ENCODE assay signal across 1 cellular context in the genomic region with DNA sequence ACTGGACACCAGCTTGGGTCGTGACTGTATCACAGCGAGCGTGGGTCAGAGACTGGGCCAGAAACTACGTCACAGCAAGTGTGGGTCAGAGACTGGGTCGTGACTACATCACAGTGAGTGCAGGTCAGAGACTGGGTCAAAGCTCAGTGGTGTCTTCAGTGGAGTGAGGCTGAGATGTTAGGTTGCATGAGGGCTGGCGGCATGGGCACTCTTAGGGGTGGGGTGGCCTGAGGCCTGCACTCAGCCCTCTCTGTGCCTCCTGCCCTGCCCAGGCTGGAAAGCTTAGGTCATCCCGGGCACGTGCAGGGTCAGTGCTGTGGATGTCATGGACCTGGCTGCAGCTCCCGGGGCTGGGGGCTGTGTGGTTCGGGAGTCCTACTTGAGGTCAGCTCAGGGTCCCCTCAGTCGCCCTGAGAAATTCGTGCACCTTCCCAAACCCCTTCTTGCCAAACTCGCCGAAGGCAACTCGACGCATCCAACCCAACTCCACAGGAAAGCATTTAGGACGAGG.
TF ChIP-seq lines count a peak whose summit lies in the region.

No MANE protein-coding gene starts in this region.

TF ChIP-seq in GM23338, 12 proteins besides CTCF, POLR2A, EP300 and RAD21:
- TF ChIP-seq JUNB (IDR thresholded peaks at IDR 0.05; ENCODE audit: unreplicated experiment) (no peak), EZH2 (IDR thresholded peaks at IDR 0.05; ENCODE audit: low read depth, unreplicated experiment) (no peak), EZH2phosphoT487 (IDR thresholded peaks at IDR 0.05; ENCODE audit: unreplicated experiment) (no peak), ZNF331 (CRISPR knock-in tag; IDR thresholded peaks at IDR 0.05; ENCODE audit: low read depth) (no peak), POLR2AphosphoS5 (IDR thresholded peaks at IDR 0.05; ENCODE audit: low read depth) (no peak), CREB1 (CRISPR knock-in tag; IDR thresholded peaks at IDR 0.05; ENCODE audit: low read depth) (no peak), ZNF114 (CRISPR knock-in tag; IDR thresholded peaks at IDR 0.05) (no peak), NANOG (IDR thresholded peaks at IDR 0.05; ENCODE audit: borderline replicate concordance) (no peak), STAT1 (IDR thresholded peaks at IDR 0.05; ENCODE audit: unreplicated experiment) (no peak)
- TF ChIP-seq, protein P1, sequence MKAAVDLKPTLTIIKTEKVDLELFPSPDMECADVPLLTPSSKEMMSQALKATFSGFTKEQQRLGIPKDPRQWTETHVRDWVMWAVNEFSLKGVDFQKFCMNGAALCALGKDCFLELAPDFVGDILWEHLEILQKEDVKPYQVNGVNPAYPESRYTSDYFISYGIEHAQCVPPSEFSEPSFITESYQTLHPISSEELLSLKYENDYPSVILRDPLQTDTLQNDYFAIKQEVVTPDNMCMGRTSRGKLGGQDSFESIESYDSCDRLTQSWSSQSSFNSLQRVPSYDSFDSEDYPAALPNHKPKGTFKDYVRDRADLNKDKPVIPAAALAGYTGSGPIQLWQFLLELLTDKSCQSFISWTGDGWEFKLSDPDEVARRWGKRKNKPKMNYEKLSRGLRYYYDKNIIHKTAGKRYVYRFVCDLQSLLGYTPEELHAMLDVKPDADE (IDR thresholded peaks at IDR 0.05): no peak
- TF ChIP-seq, protein P2, sequence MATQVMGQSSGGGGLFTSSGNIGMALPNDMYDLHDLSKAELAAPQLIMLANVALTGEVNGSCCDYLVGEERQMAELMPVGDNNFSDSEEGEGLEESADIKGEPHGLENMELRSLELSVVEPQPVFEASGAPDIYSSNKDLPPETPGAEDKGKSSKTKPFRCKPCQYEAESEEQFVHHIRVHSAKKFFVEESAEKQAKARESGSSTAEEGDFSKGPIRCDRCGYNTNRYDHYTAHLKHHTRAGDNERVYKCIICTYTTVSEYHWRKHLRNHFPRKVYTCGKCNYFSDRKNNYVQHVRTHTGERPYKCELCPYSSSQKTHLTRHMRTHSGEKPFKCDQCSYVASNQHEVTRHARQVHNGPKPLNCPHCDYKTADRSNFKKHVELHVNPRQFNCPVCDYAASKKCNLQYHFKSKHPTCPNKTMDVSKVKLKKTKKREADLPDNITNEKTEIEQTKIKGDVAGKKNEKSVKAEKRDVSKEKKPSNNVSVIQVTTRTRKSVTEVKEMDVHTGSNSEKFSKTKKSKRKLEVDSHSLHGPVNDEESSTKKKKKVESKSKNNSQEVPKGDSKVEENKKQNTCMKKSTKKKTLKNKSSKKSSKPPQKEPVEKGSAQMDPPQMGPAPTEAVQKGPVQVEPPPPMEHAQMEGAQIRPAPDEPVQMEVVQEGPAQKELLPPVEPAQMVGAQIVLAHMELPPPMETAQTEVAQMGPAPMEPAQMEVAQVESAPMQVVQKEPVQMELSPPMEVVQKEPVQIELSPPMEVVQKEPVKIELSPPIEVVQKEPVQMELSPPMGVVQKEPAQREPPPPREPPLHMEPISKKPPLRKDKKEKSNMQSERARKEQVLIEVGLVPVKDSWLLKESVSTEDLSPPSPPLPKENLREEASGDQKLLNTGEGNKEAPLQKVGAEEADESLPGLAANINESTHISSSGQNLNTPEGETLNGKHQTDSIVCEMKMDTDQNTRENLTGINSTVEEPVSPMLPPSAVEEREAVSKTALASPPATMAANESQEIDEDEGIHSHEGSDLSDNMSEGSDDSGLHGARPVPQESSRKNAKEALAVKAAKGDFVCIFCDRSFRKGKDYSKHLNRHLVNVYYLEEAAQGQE (IDR thresholded peaks at IDR 0.05; ENCODE audit: unreplicated experiment): no peak
- TF ChIP-seq, protein P3, sequence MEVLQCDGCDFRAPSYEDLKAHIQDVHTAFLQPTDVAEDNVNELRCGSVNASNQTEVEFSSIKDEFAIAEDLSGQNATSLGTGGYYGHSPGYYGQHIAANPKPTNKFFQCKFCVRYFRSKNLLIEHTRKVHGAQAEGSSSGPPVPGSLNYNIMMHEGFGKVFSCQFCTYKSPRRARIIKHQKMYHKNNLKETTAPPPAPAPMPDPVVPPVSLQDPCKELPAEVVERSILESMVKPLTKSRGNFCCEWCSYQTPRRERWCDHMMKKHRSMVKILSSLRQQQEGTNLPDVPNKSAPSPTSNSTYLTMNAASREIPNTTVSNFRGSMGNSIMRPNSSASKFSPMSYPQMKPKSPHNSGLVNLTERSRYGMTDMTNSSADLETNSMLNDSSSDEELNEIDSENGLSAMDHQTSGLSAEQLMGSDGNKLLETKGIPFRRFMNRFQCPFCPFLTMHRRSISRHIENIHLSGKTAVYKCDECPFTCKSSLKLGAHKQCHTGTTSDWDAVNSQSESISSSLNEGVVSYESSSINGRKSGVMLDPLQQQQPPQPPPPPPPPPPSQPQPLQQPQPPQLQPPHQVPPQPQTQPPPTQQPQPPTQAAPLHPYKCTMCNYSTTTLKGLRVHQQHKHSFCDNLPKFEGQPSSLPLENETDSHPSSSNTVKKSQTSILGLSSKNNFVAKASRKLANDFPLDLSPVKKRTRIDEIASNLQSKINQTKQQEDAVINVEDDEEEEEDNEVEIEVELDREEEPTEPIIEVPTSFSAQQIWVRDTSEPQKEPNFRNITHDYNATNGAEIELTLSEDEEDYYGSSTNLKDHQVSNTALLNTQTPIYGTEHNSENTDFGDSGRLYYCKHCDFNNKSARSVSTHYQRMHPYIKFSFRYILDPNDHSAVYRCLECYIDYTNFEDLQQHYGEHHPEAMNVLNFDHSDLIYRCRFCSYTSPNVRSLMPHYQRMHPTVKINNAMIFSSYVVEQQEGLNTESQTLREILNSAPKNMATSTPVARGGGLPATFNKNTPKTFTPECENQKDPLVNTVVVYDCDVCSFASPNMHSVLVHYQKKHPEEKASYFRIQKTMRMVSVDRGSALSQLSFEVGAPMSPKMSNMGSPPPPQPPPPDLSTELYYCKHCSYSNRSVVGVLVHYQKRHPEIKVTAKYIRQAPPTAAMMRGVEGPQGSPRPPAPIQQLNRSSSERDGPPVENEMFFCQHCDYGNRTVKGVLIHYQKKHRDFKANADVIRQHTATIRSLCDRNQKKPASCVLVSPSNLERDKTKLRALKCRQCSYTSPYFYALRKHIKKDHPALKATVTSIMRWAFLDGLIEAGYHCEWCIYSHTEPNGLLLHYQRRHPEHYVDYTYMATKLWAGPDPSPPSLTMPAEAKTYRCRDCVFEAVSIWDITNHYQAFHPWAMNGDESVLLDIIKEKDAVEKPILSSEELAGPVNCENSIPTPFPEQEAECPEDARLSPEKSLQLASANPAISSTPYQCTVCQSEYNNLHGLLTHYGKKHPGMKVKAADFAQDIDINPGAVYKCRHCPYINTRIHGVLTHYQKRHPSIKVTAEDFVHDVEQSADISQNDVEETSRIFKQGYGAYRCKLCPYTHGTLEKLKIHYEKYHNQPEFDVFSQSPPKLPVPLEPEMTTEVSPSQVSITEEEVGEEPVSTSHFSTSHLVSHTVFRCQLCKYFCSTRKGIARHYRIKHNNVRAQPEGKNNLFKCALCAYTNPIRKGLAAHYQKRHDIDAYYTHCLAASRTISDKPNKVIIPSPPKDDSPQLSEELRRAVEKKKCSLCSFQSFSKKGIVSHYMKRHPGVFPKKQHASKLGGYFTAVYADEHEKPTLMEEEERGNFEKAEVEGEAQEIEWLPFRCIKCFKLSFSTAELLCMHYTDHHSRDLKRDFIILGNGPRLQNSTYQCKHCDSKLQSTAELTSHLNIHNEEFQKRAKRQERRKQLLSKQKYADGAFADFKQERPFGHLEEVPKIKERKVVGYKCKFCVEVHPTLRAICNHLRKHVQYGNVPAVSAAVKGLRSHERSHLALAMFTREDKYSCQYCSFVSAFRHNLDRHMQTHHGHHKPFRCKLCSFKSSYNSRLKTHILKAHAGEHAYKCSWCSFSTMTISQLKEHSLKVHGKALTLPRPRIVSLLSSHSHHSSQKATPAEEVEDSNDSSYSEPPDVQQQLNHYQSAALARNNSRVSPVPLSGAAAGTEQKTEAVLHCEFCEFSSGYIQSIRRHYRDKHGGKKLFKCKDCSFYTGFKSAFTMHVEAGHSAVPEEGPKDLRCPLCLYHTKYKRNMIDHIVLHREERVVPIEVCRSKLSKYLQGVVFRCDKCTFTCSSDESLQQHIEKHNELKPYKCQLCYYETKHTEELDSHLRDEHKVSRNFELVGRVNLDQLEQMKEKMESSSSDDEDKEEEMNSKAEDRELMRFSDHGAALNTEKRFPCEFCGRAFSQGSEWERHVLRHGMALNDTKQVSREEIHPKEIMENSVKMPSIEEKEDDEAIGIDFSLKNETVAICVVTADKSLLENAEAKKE (CRISPR knock-in tag; IDR thresholded peaks at IDR 0.05): no peak
TF ChIP-seq in GM23338: peak in this region for 0.
